Comparison of ENCODE assay signal across 22 cellular contexts in genomic region chr1:31580891-31581603, GRCh38. TPM values are rescaled to one million over a fixed set of nuclear protein-coding genes. Genes with fewer than 3 reads are reported as not detected.
DNase-seq lines count a peak whose midpoint lies in the region; ATAC-seq, FAIRE-seq and TF ChIP-seq lines count a peak whose summit lies in the region.
"Had no signal": no experiment of that assay in that cellular context is flagged by ENCODE, and none has a peak within 500 bp of the region (broad histone marks: within the 10 kb centered on the region; RNA-seq: fewer than 3 reads in every experiment).

No MANE protein-coding gene starts in this region.

- no peak overlapping the region for H2AFZ ChIP-seq in keratinocyte (ENCODE audit: control insufficient read depth, low read length)

- H3K9me3 ChIP-seq in heart left ventricle (no peaks in the 10 kb centered on the region), keratinocyte (ENCODE audit: control insufficient read depth, low read depth, low read length) (no peaks in the 10 kb centered on the region), psoas muscle (no peaks in the 10 kb centered on the region), aorta (ENCODE audit: control insufficient read depth, low read length) (no peaks in the 10 kb centered on the region)

- no peak for TF ChIP-seq POLR2A in heart left ventricle (IDR thresholded peaks at IDR 0.05)
- no peak for TF ChIP-seq POLR2A in erythroblast (IDR thresholded peaks at IDR 0.05; ENCODE audit: low read length)

- no peak for FAIRE-seq in keratinocyte (lab: Jason Lieb, UNC)
- no peak for FAIRE-seq in HTR-8/SVneo (lab: Jason Lieb, UNC)
- FAIRE-seq: colon, GM12892, RCC 7860 had no signal

- ATAC-seq in heart left ventricle (no peak), Right ventricle myocardium superior (ENCODE audit: poor library complexity) (no peak), psoas muscle (no peak), aorta (ENCODE audit: low FRiP score) (no peak), GM18520 (IDR thresholded peaks at IDR 0.05; ENCODE audit: unreplicated experiment) (no peak)
- ATAC-seq: activated naive CD8-positive, alpha-beta T cell treated with anti-CD3 and anti-CD28 coated beads, Interleukin-2, amount 50 U/mL, for 24 hours; CD8-positive, alpha-beta T cell had no signal

- TF ChIP-seq CTCF in heart left ventricle (IDR thresholded peaks at IDR 0.05) (no peak), keratinocyte (optimal IDR thresholded peaks at IDR 0.05 in 1 of 3, IDR thresholded peaks at IDR 0.05 in 1 of 3, conservative IDR thresholded peaks at IDR 0.05 in 1 of 3; ENCODE audit: extremely low read depth in 1 of 3, insufficient read depth in 2 of 3, low read length in 3 of 3) (no peak), psoas muscle (IDR thresholded peaks at IDR 0.05) (no peak)

- peak overlapping the region; percentile 52 to 98 (median 90) for H3K27ac ChIP-seq in heart left ventricle
- no peak overlapping the region for H3K27ac ChIP-seq in keratinocyte (ENCODE audit: control insufficient read depth, insufficient read depth, low read length)
- peak overlapping the region; percentile 53 for H3K27ac ChIP-seq in psoas muscle
- H3K27ac ChIP-seq in aorta (ENCODE audit: low read depth in 1 of 2, low read length in 2 of 2) = peak overlapping the region; percentile 68 to 94

- DNase-seq in heart left ventricle (no peak), Right ventricle myocardium superior (no peak), keratinocyte (ENCODE audit: low read depth, low spot score) (no peak), psoas muscle (no peak), aorta (no peak), HTR-8/SVneo (ENCODE audit: insufficient read length, low spot score) (no peak), erythroblast (lab: John Stamatoyannopoulos, UW) (no peak)
- DNase-seq: activated CD4-positive, CD25-positive, alpha-beta regulatory T cell treated with anti-CD3 and anti-CD28 coated beads, Interleukin-2, amount 50 U/mL, for 72 hours; activated naive CD8-positive, alpha-beta T cell treated with anti-CD3 and anti-CD28 coated beads, Interleukin-2, amount 50 U/mL, for 24 hours; activated T-cell treated with anti-CD3 and anti-CD28 coated beads, Interleukin-2, amount 50 U/mL, for 24 hours; NCI-H1436 treated with DMSO at 0.1 percent for 48 hours; NCI-H524; retina; stimulated activated CD4-positive, alpha-beta T cell treated with anti-CD3 and anti-CD28 coated beads, Interleukin-4, amount 100 ng/mL, for 24 hours had no signal

- H3K4me1 ChIP-seq in heart left ventricle = peaks cover 21 to 78% (median 65%) of the 10 kb centered on the region in 12 donors
- H3K4me1 ChIP-seq in keratinocyte (ENCODE audit: control insufficient read depth, extremely low read depth, insufficient read depth, low read length) = peaks cover 54% of the 10 kb centered on the region
- H3K4me1 ChIP-seq in psoas muscle = peaks cover 20% of the 10 kb centered on the region
- H3K4me1 ChIP-seq in aorta (ENCODE audit: control insufficient read depth in 1 of 2, insufficient read depth in 2 of 2, low read length in 2 of 2) = peaks cover 3 to 6% of the 10 kb centered on the region in 2 donors

- peak overlapping the region; percentile 23 for H3K4me2 ChIP-seq in keratinocyte (ENCODE audit: control insufficient read depth, extremely low read depth, insufficient read depth, low read depth, low read length)

- H3K9me1 ChIP-seq in keratinocyte (ENCODE audit: control insufficient read depth, extremely low read depth, insufficient read depth, low read length) = peaks cover 5% of the 10 kb centered on the region

- dilution Hi-C loops in keratinocyte (cut with MboI; ENCODE audit: extremely low pct_ligation_motif_present, low sequenced_read_pairs) = no loop called here

- H3K9ac ChIP-seq in keratinocyte (ENCODE audit: control insufficient read depth, extremely low read depth, insufficient read depth, low read length) = no peak overlapping the region

- WGBS in heart left ventricle, 4 donors = 49 to 67% (median 61%) methylated on average over 15 of the region's 15 CpGs
- 74 to 80% (median 76%) methylated on average over 15 of the region's 15 CpGs for WGBS in psoas muscle, 3 donors
- WGBS in aorta, 2 donors = 18 to 20% methylated on average over 15 of the region's 15 CpGs

- H3K36me3 ChIP-seq in heart left ventricle (peaks cover 0 to 44% (median 25%) of the 10 kb centered on the region in 9 donors), keratinocyte (ENCODE audit: control insufficient read depth in 2 of 2, extremely low read depth in 1 of 2, insufficient read depth in 2 of 2, low read length in 2 of 2) (peaks cover 48 to 49% of the 10 kb centered on the region in 2 experiments), psoas muscle (ENCODE audit: insufficient read depth in 1 of 2, low read depth in 1 of 2) (peaks cover 0 to 7% of the 10 kb centered on the region in 2 donors), aorta (ENCODE audit: control insufficient read depth in 1 of 2, insufficient read depth in 2 of 2, low read length in 1 of 2) (peaks cover 0 to 10% of the 10 kb centered on the region in 2 donors)

- intact Hi-C loops in heart left ventricle (cut with DNase I) (no loop called here), Right ventricle myocardium superior (cut with DNase I) (no loop called here), psoas muscle (cut with DNase I) (no loop called here), aorta (cut with DNase I) (no loop called here)

- peaks cover 65% of the 10 kb centered on the region for H3K79me2 ChIP-seq in keratinocyte (ENCODE audit: control insufficient read depth, insufficient read depth, low read length)

- H4K20me1 ChIP-seq in keratinocyte (ENCODE audit: control insufficient read depth, extremely low read depth, insufficient read depth, low read length) = peaks cover 35% of the 10 kb centered on the region

- H3K27me3 ChIP-seq in heart left ventricle (no peaks in the 10 kb centered on the region), keratinocyte (ENCODE audit: control insufficient read depth, extremely low read depth, insufficient read depth, low read length) (no peaks in the 10 kb centered on the region), psoas muscle (ENCODE audit: insufficient read depth in 3 of 3, low read length in 2 of 3) (peaks cover 0 to 3% (median 2%) of the 10 kb centered on the region in 3 donors), aorta (ENCODE audit: control insufficient read depth in 1 of 2, insufficient read depth in 2 of 2, low read length in 1 of 2) (no peaks in the 10 kb centered on the region)

- peak overlapping the region in 10 of 12 donors; percentile 30 to 89 (median 50) for H3K4me3 ChIP-seq in heart left ventricle
- H3K4me3 ChIP-seq in keratinocyte (ENCODE audit: control insufficient read depth in 2 of 3, extremely low read depth in 1 of 3, insufficient read depth in 2 of 3, low read depth in 1 of 3, low read length in 3 of 3) = no peak overlapping the region
- H3K4me3 ChIP-seq in psoas muscle = peak overlapping the region; percentile 51
- H3K4me3 ChIP-seq in aorta (ENCODE audit: low read length in 2 of 2) = peak overlapping the region; percentile 35 to 44

RNA-seq across cellular contexts. Expression of gene TINAGL1, which starts 4.7 kb away (rescaled TPM):
- total RNA-seq in heart left ventricle = 100 to 1,000 TPM; 136 to 697 (median 199) TPM
- 100 to 1,000 TPM; 263 to 354 TPM for polyA plus RNA-seq in heart left ventricle
- 268 TPM for total RNA-seq in Right ventricle myocardium superior
- 189 to 315 TPM (median 275 TPM) in 3 replicates for polyA plus RNA-seq in keratinocyte
- polyA plus RNA-seq in keratinocyte (2011; ENCODE audit: low read depth) = 26.1 TPM
- 110 and 149 TPM in 2 replicates for polyA plus RNA-seq in keratinocyte (2011; cell fraction: cytosol; rRNA removed)
- 323 and 403 TPM in 2 replicates for polyA plus RNA-seq in keratinocyte (2011; cell fraction: nucleus; rRNA removed)
- polyA plus RNA-seq in keratinocyte (2012; ENCODE audit: low replicate concordance) = 93.3 and 275 TPM in 2 replicates
- 198 to 587 TPM (median 223 TPM) in 3 replicates for polyA minus RNA-seq in keratinocyte
- 259 TPM for polyA minus RNA-seq in keratinocyte (2011; cell fraction: cytosol; rRNA and poly(A)+ RNA removed)
- polyA minus RNA-seq in keratinocyte (2011; cell fraction: nucleus; rRNA and poly(A)+ RNA removed) = 310 and 334 TPM in 2 replicates
- total RNA-seq in psoas muscle = 10 to 100 TPM; 28.5 to 59.6 (median 47.3) TPM
- polyA plus RNA-seq in psoas muscle = 10 to 100 TPM; 46.7 to 59.3 (median 57.4) TPM
- 100 to 1,000 TPM; 317 to 506 TPM for total RNA-seq in aorta
- polyA plus RNA-seq in aorta = 100 to 1,000 TPM; 158 to 325 TPM
- total RNA-seq: A673; CD8-positive, alpha-beta T cell; T-helper 1 cell treated with Interleukin-12 subunit alpha and Interleukin-12 subunit beta and Interleukin-4 antibody, amounts not matched to agents 30 ng/mL and 1 ng/mL, for 36 hours had no signal

RNA-seq across cellular contexts. Expression of gene HCRTR1, which starts 36.4 kb away (rescaled TPM):
- total RNA-seq in heart left ventricle (under 1 TPM in 5 of 9 donors, not detected in 4; 0.21 to 0.82 (median 0.30) TPM), Right ventricle myocardium superior (0.46 TPM), psoas muscle (1 to 10 TPM in 1 of 4 donors, under 1 TPM in 2, not detected in 1; 0.18 to 1.2 (median 0.42) TPM), aorta (under 1 TPM in 1 of 2 donors, not detected in 1; 0.42 TPM)
- polyA plus RNA-seq in heart left ventricle (under 1 TPM; 0.24 to 0.50 TPM), keratinocyte (not detected in 3 replicates), psoas muscle (under 1 TPM; 0.12 to 0.51 (median 0.27) TPM), aorta (under 1 TPM in 1 of 2 donors, not detected in 1; 0.18 TPM)
- not detected for polyA plus RNA-seq in keratinocyte (2011; ENCODE audit: low read depth)
- polyA plus RNA-seq in keratinocyte (2011; cell fraction: cytosol; rRNA removed) = not detected in 2 replicates
- polyA plus RNA-seq in keratinocyte (2011; cell fraction: nucleus; rRNA removed) = not detected in 2 replicates
- not detected in 2 replicates for polyA plus RNA-seq in keratinocyte (2012; ENCODE audit: low replicate concordance)
- polyA minus RNA-seq in keratinocyte = not detected in 3 replicates
- not detected for polyA minus RNA-seq in keratinocyte (2011; cell fraction: cytosol; rRNA and poly(A)+ RNA removed)
- not detected in 2 replicates for polyA minus RNA-seq in keratinocyte (2011; cell fraction: nucleus; rRNA and poly(A)+ RNA removed)
- total RNA-seq: A673; CD8-positive, alpha-beta T cell; myocyte; T-helper 1 cell treated with Interleukin-12 subunit alpha and Interleukin-12 subunit beta and Interleukin-4 antibody, amounts not matched to agents 30 ng/mL and 1 ng/mL, for 36 hours had no signal

Comparison
In these comparisons a context has a peak if more than half of its experiments do, and no peak if none do; other contexts are left out.
1. H3K4me3 ChIP-seq: peak in heart left ventricle (10 of 12), psoas muscle (single experiment) and aorta (2 of 2); none in keratinocyte (0 of 3).